In the genomic region with DNA sequence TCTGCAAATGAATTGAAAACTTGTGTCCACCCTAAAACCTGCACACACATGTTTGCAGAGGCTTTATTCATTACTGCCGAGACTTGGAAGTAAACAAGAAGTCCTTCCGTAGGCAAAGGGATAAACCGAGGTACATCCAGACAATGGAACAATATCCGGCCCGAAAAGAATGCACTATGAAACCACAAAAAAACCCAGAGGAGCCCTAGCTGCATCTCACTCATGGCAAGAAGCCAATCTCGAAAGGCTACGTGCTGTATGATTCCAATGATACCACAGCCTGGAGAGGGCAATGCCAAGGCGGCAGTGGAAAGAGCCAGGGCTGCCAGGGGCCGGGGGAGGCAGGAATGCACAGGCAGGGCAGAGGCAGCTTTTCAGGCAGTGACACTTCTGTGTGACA, we compare ENCODE assay signal across 11 cellular contexts. TPM values are rescaled to one million over a fixed set of nuclear protein-coding genes. Genes with fewer than 3 reads are reported as not detected.
DNase-seq lines count a peak whose midpoint lies in the region; ATAC-seq and TF ChIP-seq lines count a peak whose summit lies in the region.
"Had no signal": no experiment of that assay in that cellular context is flagged by ENCODE, and none has a peak within 500 bp of the region (broad histone marks: within the 10 kb centered on the region; RNA-seq: fewer than 3 reads in every experiment).

No MANE protein-coding gene starts in this region.

- no peaks in the 10 kb centered on the region for H3K36me3 Mint-ChIP-seq in activated CD4-positive, alpha-beta T cell treated with anti-CD3 and anti-CD28 coated beads for 36 hours (ENCODE audit: low read depth)
- no peaks in the 10 kb centered on the region for H3K36me3 Mint-ChIP-seq in stimulated activated naive B cell treated with anti-CD40 and anti-IgM and Interleukin-4, amounts not matched to agents 10 μg/mL and 1 μg/mL and 100 μg/mL, for 72 hours
- H3K36me3 Mint-ChIP-seq: naive B cell had no signal

- DNase-seq in activated CD4-positive, alpha-beta T cell treated with anti-CD3 and anti-CD28 coated beads for 36 hours, result peak; percentile 13
- DNase-seq in activated CD4-positive, alpha-beta T cell treated with anti-CD3 and anti-CD28 coated beads, Interleukin-2, amount 50 U/mL, for 1 hour, result no peak
- DNase-seq in RPMI7951 (ENCODE audit: low read depth), result peak; percentile 74
- peak; percentile 49 for DNase-seq in fibroblast of pulmonary artery (ENCODE audit: low read depth)
- peak; percentile 0 for DNase-seq in stimulated activated naive B cell treated with anti-CD40 and anti-IgM and Interleukin-4, amounts not matched to agents 10 μg/mL and 1 μg/mL and 100 μg/mL, for 72 hours
- no peak for DNase-seq in HPDE6-E6E7 (ENCODE audit: extremely low spot score)
- DNase-seq: naive B cell, SHP77 had no signal

- no peaks in the 10 kb centered on the region for H3K9me3 Mint-ChIP-seq in activated CD4-positive, alpha-beta T cell treated with anti-CD3 and anti-CD28 coated beads for 36 hours (ENCODE audit: low read depth)
- H3K9me3 Mint-ChIP-seq in stimulated activated naive B cell treated with anti-CD40 and anti-IgM and Interleukin-4, amounts not matched to agents 10 μg/mL and 1 μg/mL and 100 μg/mL, for 72 hours, result no peaks in the 10 kb centered on the region
- H3K9me3 Mint-ChIP-seq: activated T-helper 17 cell treated with anti-CD3 and anti-CD28 coated beads, Interleukin-2, amount 50 U/mL, for 72 hours; naive B cell had no signal

- no peak overlapping the region for H3K4me3 ChIP-seq in fibroblast of pulmonary artery (replicated peaks; ENCODE audit: low read depth, low read length)

- no peak overlapping the region for H3K4me3 Mint-ChIP-seq in activated CD4-positive, alpha-beta T cell treated with anti-CD3 and anti-CD28 coated beads for 36 hours
- H3K4me3 Mint-ChIP-seq in stimulated activated naive B cell treated with anti-CD40 and anti-IgM and Interleukin-4, amounts not matched to agents 10 μg/mL and 1 μg/mL and 100 μg/mL, for 72 hours, result no peak overlapping the region
- H3K4me3 Mint-ChIP-seq: activated T-helper 17 cell treated with anti-CD3 and anti-CD28 coated beads, Interleukin-2, amount 50 U/mL, for 72 hours had no signal

- CTCF ChIA-PET in activated CD4-positive, alpha-beta T cell treated with anti-CD3 and anti-CD28 coated beads for 36 hours (lab: Charles Lee), result no interaction called here

- no peak for ATAC-seq in activated CD4-positive, alpha-beta T cell treated with anti-CD3 and anti-CD28 coated beads for 36 hours
- ATAC-seq in stimulated activated naive B cell treated with anti-CD40 and anti-IgM and Interleukin-4, amounts not matched to agents 10 μg/mL and 1 μg/mL and 100 μg/mL, for 72 hours (replicated peaks), result no peak
- no peak for ATAC-seq in HG02678 (IDR thresholded peaks at IDR 0.05; ENCODE audit: unreplicated experiment)
- no peak for ATAC-seq in GM21529 (IDR thresholded peaks at IDR 0.05; ENCODE audit: unreplicated experiment)
- ATAC-seq: activated T-helper 17 cell treated with anti-CD3 and anti-CD28 coated beads, Interleukin-2, amount 50 U/mL, for 72 hours had no signal

- no peak overlapping the region for H3K27ac Mint-ChIP-seq in activated CD4-positive, alpha-beta T cell treated with anti-CD3 and anti-CD28 coated beads for 36 hours
- peak overlapping the region; percentile 43 for H3K27ac Mint-ChIP-seq in stimulated activated naive B cell treated with anti-CD40 and anti-IgM and Interleukin-4, amounts not matched to agents 10 μg/mL and 1 μg/mL and 100 μg/mL, for 72 hours
- H3K27ac Mint-ChIP-seq: activated T-helper 17 cell treated with anti-CD3 and anti-CD28 coated beads, Interleukin-2, amount 50 U/mL, for 72 hours; naive B cell had no signal

- POLR2A ChIA-PET in activated CD4-positive, alpha-beta T cell treated with anti-CD3 and anti-CD28 coated beads for 36 hours (lab: Charles Lee), result no interaction called here

- intact Hi-C loops in activated CD4-positive, alpha-beta T cell treated with anti-CD3 and anti-CD28 coated beads for 36 hours (cut with DNase I, micrococcal nuclease), result no loop called here

- H3K27me3 Mint-ChIP-seq in activated CD4-positive, alpha-beta T cell treated with anti-CD3 and anti-CD28 coated beads for 36 hours, result no peaks in the 10 kb centered on the region
- peaks cover 3% of the 10 kb centered on the region in 2 donors for H3K27me3 Mint-ChIP-seq in stimulated activated naive B cell treated with anti-CD40 and anti-IgM and Interleukin-4, amounts not matched to agents 10 μg/mL and 1 μg/mL and 100 μg/mL, for 72 hours
- H3K27me3 Mint-ChIP-seq: activated T-helper 17 cell treated with anti-CD3 and anti-CD28 coated beads, Interleukin-2, amount 50 U/mL, for 72 hours had no signal

- TF ChIP-seq CTCF in fibroblast of pulmonary artery (IDR thresholded peaks at IDR 0.05; ENCODE audit: low read length, missing control alignments), result no peak

- H3K4me1 Mint-ChIP-seq in activated CD4-positive, alpha-beta T cell treated with anti-CD3 and anti-CD28 coated beads for 36 hours, result peaks cover 9% of the 10 kb centered on the region
- H3K4me1 Mint-ChIP-seq in stimulated activated naive B cell treated with anti-CD40 and anti-IgM and Interleukin-4, amounts not matched to agents 10 μg/mL and 1 μg/mL and 100 μg/mL, for 72 hours, result peaks cover 2 to 4% of the 10 kb centered on the region in 2 donors

RNA-seq across cellular contexts. Expression of a gene that starts 3.2 kb away (rescaled TPM):
- 100 to 1,000 TPM; 106 to 137 TPM for total RNA-seq in activated CD4-positive, alpha-beta T cell treated with anti-CD3 and anti-CD28 coated beads for 36 hours
- 123 and 169 TPM in 2 replicates for total RNA-seq in RPMI7951 (2014; rRNA removed; shearing (Covaris generic))

RNA-seq across cellular contexts. Expression of a gene that starts 24.5 kb away (rescaled TPM):
- total RNA-seq in activated CD4-positive, alpha-beta T cell treated with anti-CD3 and anti-CD28 coated beads for 36 hours, result 1 to 10 TPM; 2.1 TPM
- total RNA-seq in RPMI7951 (2014; rRNA removed; shearing (Covaris generic)), result not detected in 2 replicates

RNA-seq across cellular contexts. Expression of a gene that starts 52.3 kb away (rescaled TPM):
- under 1 TPM; 0.07 to 0.09 TPM for total RNA-seq in activated CD4-positive, alpha-beta T cell treated with anti-CD3 and anti-CD28 coated beads for 36 hours
- not detected in 2 replicates for total RNA-seq in RPMI7951 (2014; rRNA removed; shearing (Covaris generic))

RNA-seq across cellular contexts. Expression of a gene that starts 53.7 kb away (rescaled TPM):
- not detected for total RNA-seq in activated CD4-positive, alpha-beta T cell treated with anti-CD3 and anti-CD28 coated beads for 36 hours
- total RNA-seq in RPMI7951 (2014; rRNA removed; shearing (Covaris generic)), result 0.72 and 1.9 TPM in 2 replicates
- total RNA-seq: activated T-helper 17 cell treated with anti-CD3 and anti-CD28 coated beads, Interleukin-2, amount 50 U/mL, for 72 hours had no signal

Comparison
In these comparisons a context has a peak if more than half of its experiments do, and no peak if none do; other contexts are left out.
1. DNase-seq: peak in activated CD4-positive, alpha-beta T cell treated with anti-CD3 and anti-CD28 coated beads for 36 hours (single experiment), RPMI7951 (single experiment), fibroblast of pulmonary artery (single experiment) and stimulated activated naive B cell treated with anti-CD40 and anti-IgM and Interleukin-4, amounts not matched to agents 10 μg/mL and 1 μg/mL and 100 μg/mL, for 72 hours (single experiment); none in activated CD4-positive, alpha-beta T cell treated with anti-CD3 and anti-CD28 coated beads, Interleukin-2, amount 50 U/mL, for 1 hour (single experiment) and HPDE6-E6E7 (single experiment).